Comparison of ENCODE assay signal across 1 cellular context in the genomic region with DNA sequence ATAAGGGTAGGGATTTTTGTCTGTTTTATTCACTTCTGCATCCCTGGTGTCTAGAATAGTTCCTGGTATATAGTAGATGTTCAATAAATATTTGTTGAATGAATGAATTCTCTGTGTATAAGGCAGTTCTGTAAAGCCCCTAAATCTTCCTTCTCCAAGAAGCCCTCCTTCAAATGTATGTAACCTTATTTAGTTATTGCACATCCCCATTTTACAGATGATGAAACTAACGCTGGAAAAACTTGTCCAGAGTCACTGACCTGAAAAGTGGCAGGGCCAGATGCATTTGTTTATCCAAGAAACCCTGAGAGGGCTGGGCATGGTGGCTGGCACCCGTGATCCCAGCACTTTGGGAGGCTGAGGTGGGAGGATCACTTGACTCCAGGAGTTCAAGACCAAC.
TF ChIP-seq lines count a peak whose summit lies in the region.

No MANE protein-coding gene starts in this region.

TF ChIP-seq in HepG2, 621 proteins besides CTCF, POLR2A, EP300 and RAD21:
- TF ChIP-seq ZNF629 (CRISPR knock-in tag; conservative IDR thresholded peaks at IDR 0.05), result peak; percentile 59; the same call in 1 of the 2 replicates
- TF ChIP-seq CBX1 (IDR thresholded peaks at IDR 0.05; ENCODE audit: low read depth), result no peak
TF ChIP-seq in HepG2: peak in this region for 1.
